ENCODE assay signal across 21 cellular contexts in the genomic region with DNA sequence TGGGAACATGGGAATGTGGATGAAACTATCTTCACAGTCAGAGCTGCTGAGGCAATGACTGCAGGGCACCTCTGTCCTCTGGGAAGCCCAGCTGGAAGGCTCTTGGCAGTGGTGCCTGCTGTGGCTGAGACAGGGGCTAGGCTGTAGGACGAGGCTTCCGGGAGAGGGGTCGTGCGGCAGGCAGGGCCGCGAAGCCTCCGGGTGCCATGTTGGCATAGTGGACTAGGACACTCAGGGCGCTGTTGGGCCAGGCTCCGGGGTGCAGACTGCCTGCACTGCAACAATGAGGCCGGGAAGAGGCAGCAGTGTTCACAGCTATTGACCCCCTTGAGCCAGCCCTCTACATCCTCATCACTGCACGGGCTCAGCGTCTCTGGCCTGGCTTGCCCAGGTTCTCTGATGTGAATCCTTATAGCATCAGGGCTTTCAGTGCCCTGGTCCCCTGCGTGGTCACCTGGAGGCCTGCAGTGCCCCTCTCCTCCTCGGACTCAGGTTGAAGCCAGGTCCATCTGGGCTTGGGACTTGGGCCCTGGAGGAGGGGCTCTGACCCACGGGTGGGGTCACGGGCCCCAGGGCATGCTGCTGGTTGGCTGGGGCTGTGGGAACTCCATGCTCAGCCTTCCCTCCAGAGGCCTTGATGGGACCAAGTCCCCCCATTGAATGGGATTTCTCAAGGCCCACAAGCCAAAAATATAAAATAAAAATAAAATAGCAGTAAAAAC.
DNase-seq lines count a peak whose midpoint lies in the region; ATAC-seq, FAIRE-seq and TF ChIP-seq lines count a peak whose summit lies in the region.
"Had no signal": no experiment of that assay in that cellular context is flagged by ENCODE, and none has a peak within 500 bp of the region (broad histone marks: within the 10 kb centered on the region; RNA-seq: fewer than 3 reads in every experiment).

No MANE protein-coding gene starts in this region.

- TF ChIP-seq POLR2A in HepG2 (IDR thresholded peaks at IDR 0.05; ENCODE audit: insufficient read depth in 1 of 2, low read depth in 2 of 2, low read length in 2 of 2): no peak

- 91% methylated on average over 16 of the region's 16 CpGs for WGBS in right cardiac atrium
- 100% methylated on average over 1 of the region's 16 CpGs for WGBS in HepG2 (ENCODE audit: low lambda C conversion rate)

- no peak overlapping the region for H3K4me3 Mint-ChIP-seq in stimulated activated effector memory CD8-positive, alpha-beta T cell treated with anti-CD3 and anti-CD28 coated beads, Interleukin-12 subunit alpha, Interleukin-12 subunit beta, amount 100 ng/mL, for 72 hours
- H3K4me3 Mint-ChIP-seq in chondrocyte (ENCODE audit: unreplicated experiment): no peak overlapping the region
- H3K4me3 Mint-ChIP-seq: CD4-positive, alpha-beta T cell had no signal

- no peaks in the 10 kb centered on the region for H3K9me3 Mint-ChIP-seq in stimulated activated effector memory CD8-positive, alpha-beta T cell treated with anti-CD3 and anti-CD28 coated beads, Interleukin-12 subunit alpha, Interleukin-12 subunit beta, amount 100 ng/mL, for 72 hours
- peaks cover 9% of the 10 kb centered on the region for H3K9me3 Mint-ChIP-seq in chondrocyte (ENCODE audit: low read depth)
- H3K9me3 Mint-ChIP-seq: CD4-positive, alpha-beta T cell had no signal

- no peak for ATAC-seq in right cardiac atrium
- ATAC-seq in HepG2: peak; percentile 38; the same call in 2 of the 3 replicates
- ATAC-seq in stimulated activated effector memory CD8-positive, alpha-beta T cell treated with anti-CD3 and anti-CD28 coated beads, Interleukin-12 subunit alpha, Interleukin-12 subunit beta, amount 100 ng/mL, for 72 hours: peak; percentile 26

- H3K4me1 ChIP-seq in right atrium auricular region: no peaks in the 10 kb centered on the region
- H3K4me1 ChIP-seq in right cardiac atrium (ENCODE audit: control insufficient read depth, insufficient read depth, low read length): no peaks in the 10 kb centered on the region
- H3K4me1 ChIP-seq in HepG2 (ENCODE audit: insufficient read depth, low read length): no peaks in the 10 kb centered on the region

- H4K20me1 ChIP-seq in HepG2 (ENCODE audit: insufficient read depth, low read length): no peaks in the 10 kb centered on the region
- H4K20me1 ChIP-seq: BLaER1 treated with 17β-estradiol and CSF1 and Interleukin-3, amounts not matched to agents 10 nM and 100 nM had no signal

- H3K36me3 ChIP-seq in right atrium auricular region: no peaks in the 10 kb centered on the region
- no peaks in the 10 kb centered on the region for H3K36me3 ChIP-seq in HepG2 (replicated peaks in 1 of 2; ENCODE audit: control insufficient read depth in 1 of 2, insufficient read depth in 2 of 2, low read length in 2 of 2)
- H3K36me3 ChIP-seq: BLaER1 treated with 17β-estradiol and CSF1 and Interleukin-3, amounts not matched to agents 10 nM and 100 nM; MG63 had no signal

- H3K27me3 ChIP-seq in right atrium auricular region (no peaks in the 10 kb centered on the region), right cardiac atrium (ENCODE audit: control insufficient read depth, insufficient read depth) (no peaks in the 10 kb centered on the region), HepG2 (ENCODE audit: control insufficient read depth in 1 of 2, insufficient read depth in 2 of 2, low read length in 2 of 2) (peaks cover 1 to 9% of the 10 kb centered on the region in 2 experiments; a peak in 4 of 5 replicates)
- H3K27me3 ChIP-seq: BLaER1 treated with 17β-estradiol and CSF1 and Interleukin-3, amounts not matched to agents 10 nM and 100 nM; MG63 had no signal

- POLR2A ChIA-PET in HepG2 (lab: Yijun Ruan, JAX): no interaction called here

- FAIRE-seq in HepG2 (lab: Jason Lieb, UNC): no peak
- FAIRE-seq: D721Med had no signal

- no peak overlapping the region for H3K27ac ChIP-seq in right atrium auricular region
- no peak overlapping the region for H3K27ac ChIP-seq in right cardiac atrium (ENCODE audit: low read length)
- H3K27ac ChIP-seq in HepG2 (ENCODE audit: extremely low read length, insufficient read depth, low read length): no peak overlapping the region
- H3K27ac ChIP-seq: BLaER1 treated with 17β-estradiol and CSF1 and Interleukin-3, amounts not matched to agents 10 nM and 100 nM; RWPE1 had no signal

- intact Hi-C loops in right cardiac atrium (cut with DNase I) (no loop called here), HepG2 (cut with micrococcal nuclease; ENCODE audit: unreplicated experiment) (no loop called here)

- H3K36me3 Mint-ChIP-seq in stimulated activated effector memory CD8-positive, alpha-beta T cell treated with anti-CD3 and anti-CD28 coated beads, Interleukin-12 subunit alpha, Interleukin-12 subunit beta, amount 100 ng/mL, for 72 hours: no peaks in the 10 kb centered on the region
- H3K36me3 Mint-ChIP-seq in chondrocyte (ENCODE audit: low read depth): no peaks in the 10 kb centered on the region

- H3K4me3 ChIP-seq in right atrium auricular region: no peak overlapping the region
- no peak overlapping the region for H3K4me3 ChIP-seq in right cardiac atrium (ENCODE audit: low read length)
- H3K4me3 ChIP-seq in HepG2 (replicated peaks in 1 of 3; ENCODE audit: insufficient read depth in 1 of 3, low read depth in 2 of 3, low read length in 3 of 3): no peak overlapping the region
- H3K4me3 ChIP-seq: BLaER1 treated with 17β-estradiol and CSF1 and Interleukin-3, amounts not matched to agents 10 nM and 100 nM; MG63 had no signal

- H3K9me3 ChIP-seq in right atrium auricular region: no peaks in the 10 kb centered on the region
- H3K9me3 ChIP-seq in right cardiac atrium (ENCODE audit: control insufficient read depth, low read length): no peaks in the 10 kb centered on the region
- H3K9me3 ChIP-seq in HepG2 (ENCODE audit: low read length): peaks cover 8% of the 10 kb centered on the region; the same call in 1 of the 2 replicates
- H3K9me3 ChIP-seq: MG63 had no signal

- in situ Hi-C loops in HepG2 (cut with HindIII; ENCODE audit: extremely low pct_ligation_motif_present, low pct_unique_long_range_greater_than_20kb): no loop called here

- H3K27me3 Mint-ChIP-seq in chondrocyte (ENCODE audit: low read depth): peaks cover 7% of the 10 kb centered on the region
- H3K27me3 Mint-ChIP-seq: CD4-positive, alpha-beta T cell had no signal

- no peak overlapping the region for H3K4me2 ChIP-seq in HepG2 (ENCODE audit: low read depth, low read length)
- H3K4me2 ChIP-seq: BLaER1 treated with 17β-estradiol and CSF1 and Interleukin-3, amounts not matched to agents 10 nM and 100 nM had no signal

- H3K4me1 Mint-ChIP-seq in stimulated activated effector memory CD8-positive, alpha-beta T cell treated with anti-CD3 and anti-CD28 coated beads, Interleukin-12 subunit alpha, Interleukin-12 subunit beta, amount 100 ng/mL, for 72 hours: no peaks in the 10 kb centered on the region
- peaks cover 6% of the 10 kb centered on the region for H3K4me1 Mint-ChIP-seq in chondrocyte (ENCODE audit: low read depth)

- no peaks in the 10 kb centered on the region for H3K79me2 ChIP-seq in HepG2 (ENCODE audit: insufficient read depth, low read length)

- TF ChIP-seq RAD21 in HepG2 (CRISPR knock-in tag; IDR thresholded peaks at IDR 0.05): no peak

- TF ChIP-seq EP300 in HepG2 (IDR thresholded peaks at IDR 0.05; ENCODE audit: low read depth in 2 of 2, low read length in 2 of 2) (no peak), HepG2 (CRISPR knock-in tag; IDR thresholded peaks at IDR 0.05; ENCODE audit: borderline replicate concordance) (no peak)

- H3K27ac Mint-ChIP-seq in stimulated activated effector memory CD8-positive, alpha-beta T cell treated with anti-CD3 and anti-CD28 coated beads, Interleukin-12 subunit alpha, Interleukin-12 subunit beta, amount 100 ng/mL, for 72 hours: no peak overlapping the region
- no peak overlapping the region for H3K27ac Mint-ChIP-seq in chondrocyte (ENCODE audit: unreplicated experiment)
- H3K27ac Mint-ChIP-seq: CD4-positive, alpha-beta T cell had no signal

- no peak for TF ChIP-seq CTCF in right atrium auricular region (IDR thresholded peaks at IDR 0.05)
- TF ChIP-seq CTCF in HepG2 (CRISPR knock-in tag; IDR thresholded peaks at IDR 0.05): no peak
- no peak for TF ChIP-seq CTCF in chondrocyte (IDR thresholded peaks at IDR 0.05)

- DNase-seq in right atrium auricular region (ENCODE audit: low spot score) (peak; percentile 28), right cardiac atrium (no peak), HepG2 (ENCODE audit: low spot score) (no peak), RKO (ENCODE audit: low spot score) (no peak), NCI-H1048 (lab: John Stamatoyannopoulos, UW) (no peak), chondrocyte (ENCODE audit: low spot score) (no peak)
- no peak for DNase-seq in stimulated activated effector memory CD8-positive, alpha-beta T cell treated with anti-CD3 and anti-CD28 coated beads, Interleukin-12 subunit alpha, Interleukin-12 subunit beta, amount 100 ng/mL, for 72 hours (ENCODE audit: low spot score in 2 of 2)
- DNase-seq: CD4-positive, alpha-beta T cell; H7; KG1; MG63; NCI-H1417; NCI-H1694 treated with DMSO at 0.1 percent for 48 hours; NCI-H2081; NCI-H2227 treated with DMSO at 0.1 percent for 48 hours; NCI-H510A; NCI-H69; SHP77 treated with DMSO at 0.1 percent for 48 hours had no signal

- H2AFZ ChIP-seq in HepG2 (ENCODE audit: low read length): no peak overlapping the region

- no peak overlapping the region for H3K9ac ChIP-seq in HepG2 (ENCODE audit: insufficient read depth, low read depth, low read length)
- H3K9ac ChIP-seq: BLaER1 treated with 17β-estradiol and CSF1 and Interleukin-3, amounts not matched to agents 10 nM and 100 nM had no signal

- no TSS peak for BruUV-seq in HepG2 (replicated peaks; lab: Mats Ljungman, UMichigan)

- CTCF ChIA-PET in HepG2 (lab: Yijun Ruan, JAX; ENCODE audit: low intra/inter-chr PET ratio, low total read pairs): no interaction called here

TF ChIP-seq in HepG2, 621 proteins besides CTCF, POLR2A, EP300 and RAD21 (continues in another document):
- TF ChIP-seq NFE2L2 (IDR thresholded peaks at IDR 0.05; ENCODE audit: low read length): no peak
- no peak for TF ChIP-seq ETV5 (CRISPR knock-in tag; IDR thresholded peaks at IDR 0.05; ENCODE audit: borderline replicate concordance)
- TF ChIP-seq ZBTB34 (CRISPR knock-in tag; IDR thresholded peaks at IDR 0.05): no peak
- TF ChIP-seq JDP2 (CRISPR knock-in tag; IDR thresholded peaks at IDR 0.05; ENCODE audit: borderline replicate concordance): no peak
- TF ChIP-seq ZSCAN9 (CRISPR knock-in tag; IDR thresholded peaks at IDR 0.05; ENCODE audit: borderline replicate concordance): no peak
- TF ChIP-seq NKX3-1 (CRISPR knock-in tag; IDR thresholded peaks at IDR 0.05): no peak
- no peak for TF ChIP-seq PAWR (CRISPR knock-in tag; IDR thresholded peaks at IDR 0.05; ENCODE audit: borderline replicate concordance)

Comparison
In these comparisons a context has a peak if more than half of its experiments do, and no peak if none do; other contexts are left out.
1. ATAC-seq: peak in HepG2 (single experiment) and stimulated activated effector memory CD8-positive, alpha-beta T cell treated with anti-CD3 and anti-CD28 coated beads, Interleukin-12 subunit alpha, Interleukin-12 subunit beta, amount 100 ng/mL, for 72 hours (single experiment); none in right cardiac atrium (0 of 2).